ENCODE assay signal across 13 cellular contexts in the genomic region with DNA sequence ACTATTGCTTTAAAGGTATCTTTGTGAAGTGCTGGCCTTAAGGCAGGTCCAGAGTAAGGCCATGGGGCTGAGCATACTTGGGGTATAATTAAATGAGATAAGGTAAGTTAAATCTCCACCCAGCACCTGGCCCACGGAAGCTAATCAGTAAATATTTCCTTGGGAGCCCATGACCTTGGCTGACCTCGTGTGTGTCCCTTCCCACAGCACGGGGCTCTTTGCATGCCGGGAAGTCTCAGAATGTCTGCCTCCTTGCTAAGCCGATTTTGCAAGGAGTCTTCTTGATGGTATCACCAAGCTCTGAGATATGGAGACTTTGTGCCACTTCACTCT. TPM values are rescaled to one million over a fixed set of nuclear protein-coding genes. Genes with fewer than 3 reads are reported as not detected.
DNase-seq lines count a peak whose midpoint lies in the region; ATAC-seq, FAIRE-seq and TF ChIP-seq lines count a peak whose summit lies in the region.
"Had no signal": no experiment of that assay in that cellular context is flagged by ENCODE, and none has a peak within 500 bp of the region (broad histone marks: within the 10 kb centered on the region; RNA-seq: fewer than 3 reads in every experiment).

No MANE protein-coding gene starts in this region.

- H3K9me3 Mint-ChIP-seq in Calu3 (ENCODE audit: low read depth, unreplicated experiment) (no peaks in the 10 kb centered on the region), progenitor cell of endocrine pancreas (ENCODE audit: low read depth) (no peaks in the 10 kb centered on the region)
- no peaks in the 10 kb centered on the region for H3K9me3 Mint-ChIP-seq in stimulated activated effector memory CD8-positive, alpha-beta T cell treated with anti-CD3 and anti-CD28 coated beads, Interleukin-12 subunit alpha, Interleukin-12 subunit beta, amount 100 ng/mL, for 72 hours
- H3K9me3 Mint-ChIP-seq: activated CD4-positive, alpha-beta memory T cell treated with anti-CD3 and anti-CD28 coated beads for 36 hours; activated naive CD4-positive, alpha-beta T cell treated with anti-CD3 and anti-CD28 coated beads for 36 hours had no signal

- H3K27me3 ChIP-seq in WERI-Rb-1 (ENCODE audit: insufficient read depth, low read depth, severe bottlenecking): no peaks in the 10 kb centered on the region
- no peaks in the 10 kb centered on the region for H3K27me3 ChIP-seq in iPS DF 6.9 (ENCODE audit: control insufficient read depth, insufficient read depth, low read length)

- TF ChIP-seq CTCF in Calu3 (IDR thresholded peaks at IDR 0.05; ENCODE audit: unreplicated experiment) (no peak), WERI-Rb-1 (IDR thresholded peaks at IDR 0.05; ENCODE audit: low read depth, low read length) (no peak), progenitor cell of endocrine pancreas (IDR thresholded peaks at IDR 0.05; ENCODE audit: unreplicated experiment) (no peak)

- BruUV-seq in Calu3 (replicated peaks; lab: Mats Ljungman, UMichigan): no TSS peak

- peaks cover 9% of the 10 kb centered on the region for H3K27me3 Mint-ChIP-seq in Calu3 (ENCODE audit: unreplicated experiment)
- H3K27me3 Mint-ChIP-seq in progenitor cell of endocrine pancreas: no peaks in the 10 kb centered on the region

- no CpG with 5 or more reads among the region's 5 CpGs for WGBS in iPS DF 6.9 (ENCODE audit: insufficient coverage, insufficient read length)

- H3K9me3 ChIP-seq in WERI-Rb-1 (ENCODE audit: severe bottlenecking): no peaks in the 10 kb centered on the region
- no peaks in the 10 kb centered on the region for H3K9me3 ChIP-seq in iPS DF 6.9 (ENCODE audit: control insufficient read depth, insufficient read depth, low read length)

- H3K4me3 Mint-ChIP-seq in Calu3 (ENCODE audit: low read depth, unreplicated experiment) (peak overlapping the region; percentile 7), progenitor cell of endocrine pancreas (ENCODE audit: low read depth) (peak overlapping the region; percentile 25)
- no peak overlapping the region for H3K4me3 Mint-ChIP-seq in stimulated activated effector memory CD8-positive, alpha-beta T cell treated with anti-CD3 and anti-CD28 coated beads, Interleukin-12 subunit alpha, Interleukin-12 subunit beta, amount 100 ng/mL, for 72 hours
- H3K4me3 Mint-ChIP-seq: activated CD4-positive, alpha-beta memory T cell treated with anti-CD3 and anti-CD28 coated beads for 36 hours; activated naive CD4-positive, alpha-beta T cell treated with anti-CD3 and anti-CD28 coated beads for 36 hours had no signal

- H3K4me3 ChIP-seq in WERI-Rb-1 (ENCODE audit: low read depth, low read length) (peak overlapping the region; percentile 37), iPS DF 6.9 (ENCODE audit: low read length) (no peak overlapping the region)

- peak overlapping the region; percentile 83 for H3K27ac ChIP-seq in WERI-Rb-1
- peak overlapping the region; percentile 50 for H3K27ac ChIP-seq in iPS DF 6.9 (ENCODE audit: low read length)

- H3K36me3 ChIP-seq in WERI-Rb-1 (no peaks in the 10 kb centered on the region), iPS DF 6.9 (ENCODE audit: control insufficient read depth, insufficient read depth, low read length) (no peaks in the 10 kb centered on the region)

- no peak for ATAC-seq in stimulated activated effector memory CD8-positive, alpha-beta T cell treated with anti-CD3 and anti-CD28 coated beads, Interleukin-12 subunit alpha, Interleukin-12 subunit beta, amount 100 ng/mL, for 72 hours

- FAIRE-seq in GM19239 (lab: Jason Lieb, UNC): no peak

- H3K4me1 Mint-ChIP-seq in Calu3 (ENCODE audit: low read depth, unreplicated experiment) (peaks cover 38% of the 10 kb centered on the region), progenitor cell of endocrine pancreas (ENCODE audit: low read depth) (peaks cover 22% of the 10 kb centered on the region)
- H3K4me1 Mint-ChIP-seq in stimulated activated effector memory CD8-positive, alpha-beta T cell treated with anti-CD3 and anti-CD28 coated beads, Interleukin-12 subunit alpha, Interleukin-12 subunit beta, amount 100 ng/mL, for 72 hours: no peaks in the 10 kb centered on the region

- intact Hi-C loops in Calu3 (cut with micrococcal nuclease; ENCODE audit: unreplicated experiment): no loop called here

- H3K36me3 Mint-ChIP-seq in Calu3 (ENCODE audit: insufficient read depth, unreplicated experiment): no peaks in the 10 kb centered on the region
- H3K36me3 Mint-ChIP-seq in progenitor cell of endocrine pancreas (ENCODE audit: insufficient read depth): no peaks in the 10 kb centered on the region
- H3K36me3 Mint-ChIP-seq in stimulated activated effector memory CD8-positive, alpha-beta T cell treated with anti-CD3 and anti-CD28 coated beads, Interleukin-12 subunit alpha, Interleukin-12 subunit beta, amount 100 ng/mL, for 72 hours: no peaks in the 10 kb centered on the region
- H3K36me3 Mint-ChIP-seq: activated CD4-positive, alpha-beta memory T cell treated with anti-CD3 and anti-CD28 coated beads for 36 hours had no signal

- CTCF ChIA-PET in Calu3 (lab: Charles Lee): interaction anchor here (0.6 to 1.3 kb wide), 2 partner anchors 15 to 827 kb away, joined by 3 to 12 read pairs; no protein-coding TSS in a partner anchor

- DNase-seq in Calu3 (no peak), WERI-Rb-1 (peak; percentile 91), iPS DF 6.9 (ENCODE audit: low read depth, low spot score) (no peak), progenitor cell of endocrine pancreas (ENCODE audit: low spot score, unreplicated experiment) (no peak), AG20443 (ENCODE audit: low spot score) (no peak), GM19239 (ENCODE audit: insufficient read length, low spot score) (no peak), glomerular visceral epithelial cell (ENCODE audit: extremely low spot score) (no peak)
- no peak for DNase-seq in stimulated activated effector memory CD8-positive, alpha-beta T cell treated with anti-CD3 and anti-CD28 coated beads, Interleukin-12 subunit alpha, Interleukin-12 subunit beta, amount 100 ng/mL, for 72 hours (ENCODE audit: low spot score in 2 of 2)
- DNase-seq: activated CD4-positive, alpha-beta memory T cell treated with anti-CD3 and anti-CD28 coated beads for 36 hours; activated naive CD4-positive, alpha-beta T cell treated with anti-CD3 and anti-CD28 coated beads for 36 hours; Karpas-422; NCI-H446 treated with DMSO at 0.1 percent for 48 hours; nucleus accumbens had no signal

- no peak overlapping the region for H3K27ac Mint-ChIP-seq in Calu3 (ENCODE audit: unreplicated experiment)
- peak overlapping the region; percentile 96 for H3K27ac Mint-ChIP-seq in progenitor cell of endocrine pancreas
- no peak overlapping the region for H3K27ac Mint-ChIP-seq in stimulated activated effector memory CD8-positive, alpha-beta T cell treated with anti-CD3 and anti-CD28 coated beads, Interleukin-12 subunit alpha, Interleukin-12 subunit beta, amount 100 ng/mL, for 72 hours
- H3K27ac Mint-ChIP-seq: activated CD4-positive, alpha-beta memory T cell treated with anti-CD3 and anti-CD28 coated beads for 36 hours; activated naive CD4-positive, alpha-beta T cell treated with anti-CD3 and anti-CD28 coated beads for 36 hours had no signal

- H3K4me1 ChIP-seq in iPS DF 6.9 (ENCODE audit: control insufficient read depth, insufficient read depth, low read length): peaks cover 4% of the 10 kb centered on the region

RNA-seq across cellular contexts. Expression of a gene that starts 46.5 kb away (rescaled TPM):
- total RNA-seq in Calu3 (2022) (2.0 and 4.6 TPM in 2 replicates), progenitor cell of endocrine pancreas (8.4 and 9.4 TPM in 2 replicates)

RNA-seq across cellular contexts. Expression of a gene that starts 57.4 kb away (rescaled TPM):
- total RNA-seq in Calu3 (2022): 36.1 and 39.0 TPM in 2 replicates
- total RNA-seq in progenitor cell of endocrine pancreas: 43.8 and 44.9 TPM in 2 replicates
